Comparison of ENCODE assay signal across 9 cellular contexts in genomic region chr6:29647927-29648642, GRCh38. TPM values are rescaled to one million over a fixed set of nuclear protein-coding genes. Genes with fewer than 3 reads are reported as not detected.
A peak's percentile ranks its signal among the peaks of the same experiment; 100 is the strongest.
DNase-seq lines count a peak whose midpoint lies in the region; ATAC-seq, FAIRE-seq and TF ChIP-seq lines count a peak whose summit lies in the region.
"Had no signal": no experiment of that assay in that cellular context is flagged by ENCODE, and none has a peak within 500 bp of the region (broad histone marks: within the 10 kb centered on the region; RNA-seq: fewer than 3 reads in every experiment).

No MANE protein-coding gene starts in this region.

- H3K27ac ChIP-seq in adrenal gland: no peak overlapping the region
- no peak overlapping the region for H3K27ac ChIP-seq in lower lobe of right lung
- H3K27ac ChIP-seq: SJSA1 had no signal

- WGBS in adrenal gland, 4 donors: 87 to 91% (median 90%) methylated on average over 23 of the region's 23 CpGs

- H3K4me1 ChIP-seq in adrenal gland (replicated peaks in 1 of 2) (peaks cover 0 to 6% of the 10 kb centered on the region in 2 donors), lower lobe of right lung (peaks cover 5% of the 10 kb centered on the region)

- no peaks in the 10 kb centered on the region for H3K36me3 ChIP-seq in adrenal gland (replicated peaks in 1 of 2)
- no peaks in the 10 kb centered on the region for H3K36me3 ChIP-seq in lower lobe of right lung
- H3K36me3 ChIP-seq: SJSA1 had no signal

- H3K4me3 Mint-ChIP-seq in activated naive CD8-positive, alpha-beta T cell treated with anti-CD3 and anti-CD28 coated beads, Interleukin-2, amount 50 U/mL, for 24 hours: no peak overlapping the region

- H3K27ac Mint-ChIP-seq in activated naive CD8-positive, alpha-beta T cell treated with anti-CD3 and anti-CD28 coated beads, Interleukin-2, amount 50 U/mL, for 24 hours: no peak overlapping the region

- no peaks in the 10 kb centered on the region for H3K36me3 Mint-ChIP-seq in activated naive CD8-positive, alpha-beta T cell treated with anti-CD3 and anti-CD28 coated beads, Interleukin-2, amount 50 U/mL, for 24 hours (ENCODE audit: low read depth)

- H3K4me3 ChIP-seq in LNCaP clone FGC (ENCODE audit: low read depth, low read length) (no peak overlapping the region), adrenal gland (no peak overlapping the region), lower lobe of right lung (no peak overlapping the region)
- H3K4me3 ChIP-seq: SJSA1 had no signal

- H3K9me3 ChIP-seq in adrenal gland (replicated peaks in 1 of 3): no peaks in the 10 kb centered on the region
- no peaks in the 10 kb centered on the region for H3K9me3 ChIP-seq in lower lobe of right lung
- H3K9me3 ChIP-seq: SJSA1 had no signal

- ATAC-seq in lower lobe of right lung (no peak), GM21576 (IDR thresholded peaks at IDR 0.05; ENCODE audit: unreplicated experiment) (no peak), left lobe of liver (no peak)
- no peak for ATAC-seq in activated naive CD8-positive, alpha-beta T cell treated with anti-CD3 and anti-CD28 coated beads, Interleukin-2, amount 50 U/mL, for 24 hours

- H3K27me3 ChIP-seq in adrenal gland: no peaks in the 10 kb centered on the region
- no peaks in the 10 kb centered on the region for H3K27me3 ChIP-seq in lower lobe of right lung (ENCODE audit: low read depth)
- H3K27me3 ChIP-seq: SJSA1 had no signal

- intact Hi-C loops in adrenal gland (cut with DNase I): no loop called here
- intact Hi-C loops in lower lobe of right lung (cut with DNase I): no loop called here

- TF ChIP-seq POLR2A in adrenal gland (IDR thresholded peaks at IDR 0.05) (no peak), GM12892 (IDR thresholded peaks at IDR 0.05; ENCODE audit: low read depth, low read length) (no peak)

- no peak for FAIRE-seq in GM12892 (lab: Jason Lieb, UNC)

- H3K4me1 Mint-ChIP-seq in activated naive CD8-positive, alpha-beta T cell treated with anti-CD3 and anti-CD28 coated beads, Interleukin-2, amount 50 U/mL, for 24 hours: peaks cover 16% of the 10 kb centered on the region

- DNase-seq in EH (ENCODE audit: low read depth): peak; percentile 50
- no peak for DNase-seq in LNCaP clone FGC (ENCODE audit: low read depth)
- DNase-seq in adrenal gland: no peak
- DNase-seq in lower lobe of right lung: no peak
- no peak for DNase-seq in activated naive CD8-positive, alpha-beta T cell treated with anti-CD3 and anti-CD28 coated beads, Interleukin-2, amount 50 U/mL, for 24 hours
- DNase-seq in GM12892 (ENCODE audit: insufficient read length): no peak
- no peak for DNase-seq in left lobe of liver (ENCODE audit: low spot score)

- no peaks in the 10 kb centered on the region for H3K27me3 Mint-ChIP-seq in activated naive CD8-positive, alpha-beta T cell treated with anti-CD3 and anti-CD28 coated beads, Interleukin-2, amount 50 U/mL, for 24 hours

- TF ChIP-seq CTCF in LNCaP clone FGC (IDR thresholded peaks at IDR 0.05; ENCODE audit: control insufficient read depth, extremely low read depth, insufficient read depth) (peak; percentile 71), adrenal gland (IDR thresholded peaks at IDR 0.05) (peak; percentile 18 to 49 (median 41)), lower lobe of right lung (IDR thresholded peaks at IDR 0.05) (peak; percentile 46)

- no peaks in the 10 kb centered on the region for H3K9me3 Mint-ChIP-seq in activated naive CD8-positive, alpha-beta T cell treated with anti-CD3 and anti-CD28 coated beads, Interleukin-2, amount 50 U/mL, for 24 hours

RNA-seq across cellular contexts. Expression of gene MOG, which starts 8.8 kb away (rescaled TPM):
- total RNA-seq in adrenal gland: not detected
- polyA plus RNA-seq in adrenal gland: not detected
- total RNA-seq in lower lobe of right lung: not detected
- polyA plus RNA-seq in GM12892 (2012; ENCODE audit: missing spikeins): not detected
- total RNA-seq in left lobe of liver: not detected
- total RNA-seq: SJSA1 had no signal

RNA-seq across cellular contexts. Expression of gene GABBR1, which starts 15.1 kb away (rescaled TPM):
- total RNA-seq in adrenal gland (10 to 100 TPM in 7 of 8 donors, 1 to 10 TPM in 1; 6.9 to 41.4 (median 17.8) TPM), lower lobe of right lung (38.5 TPM), left lobe of liver (3.0 TPM)
- 10 to 100 TPM; 17.0 to 68.9 (median 49.6) TPM for polyA plus RNA-seq in adrenal gland
- 2.8 TPM for polyA plus RNA-seq in GM12892 (2012; ENCODE audit: missing spikeins)

RNA-seq across cellular contexts. Expression of gene ZFP57, which starts 32.9 kb away (rescaled TPM):
- total RNA-seq in adrenal gland (1 to 10 TPM in 1 of 8 donors, under 1 TPM in 2, not detected in 5; 0.51 to 1.3 (median 0.96) TPM), lower lobe of right lung (not detected), left lobe of liver (not detected)
- 1 to 10 TPM in 1 of 3 donors, not detected in 2; 1.9 TPM for polyA plus RNA-seq in adrenal gland
- polyA plus RNA-seq in GM12892 (2012; ENCODE audit: missing spikeins): not detected
- total RNA-seq: SJSA1 had no signal
